In the genomic region with DNA sequence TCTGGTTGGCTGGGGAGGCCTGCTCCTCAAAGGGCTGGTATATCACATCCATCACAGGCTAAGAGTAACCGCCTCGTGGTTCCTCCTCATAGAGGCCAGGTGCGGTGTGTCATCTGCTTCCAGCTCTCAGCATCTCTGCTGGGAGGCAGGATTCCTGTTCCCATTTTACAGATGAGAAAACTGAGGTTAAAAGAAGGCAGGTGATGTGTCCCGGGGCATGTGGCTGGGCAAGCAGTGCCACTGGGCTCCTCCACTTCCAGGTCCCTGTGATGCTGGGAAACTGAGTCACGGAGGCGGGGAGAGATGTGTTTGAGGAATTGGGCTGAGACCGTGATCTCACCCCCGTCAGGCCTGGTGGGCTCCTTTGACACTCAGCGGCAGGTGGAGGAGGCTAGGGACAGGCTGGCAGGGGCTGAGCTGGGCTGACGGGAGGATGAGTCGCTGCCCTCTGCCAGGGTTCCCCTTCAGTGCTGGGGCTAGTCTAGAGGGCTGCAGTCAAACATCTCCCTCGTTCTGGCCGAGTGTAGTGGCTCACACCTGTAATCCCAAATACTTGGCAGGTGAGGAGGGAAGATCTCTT, we compare ENCODE assay signal across 22 cellular contexts. TPM values are rescaled to one million over a fixed set of nuclear protein-coding genes. Genes with fewer than 3 reads are reported as not detected.
A peak's percentile ranks its signal among the peaks of the same experiment; 100 is the strongest.
DNase-seq lines count a peak whose midpoint lies in the region; ATAC-seq, FAIRE-seq and TF ChIP-seq lines count a peak whose summit lies in the region.
"Had no signal": no experiment of that assay in that cellular context is flagged by ENCODE, and none has a peak within 500 bp of the region (broad histone marks: within the 10 kb centered on the region; RNA-seq: fewer than 3 reads in every experiment).

No MANE protein-coding gene starts in this region.

- TF ChIP-seq CTCF in HEK293 (tag by site-specific recombination; IDR thresholded peaks at IDR 0.05) (no peak), neural crest cell (conservative IDR thresholded peaks at IDR 0.05) (no peak), lower leg skin (IDR thresholded peaks at IDR 0.05) (no peak)

- no peaks in the 10 kb centered on the region for H3K27me3 Mint-ChIP-seq in activated CD4-positive, alpha-beta T cell treated with anti-CD3 and anti-CD28 coated beads, Interleukin-2, amount 10 ng/mL, durations not matched to agents 7 days and 5 days
- H3K27me3 Mint-ChIP-seq in activated naive CD8-positive, alpha-beta T cell, result no peaks in the 10 kb centered on the region
- H3K27me3 Mint-ChIP-seq in neural crest cell (ENCODE audit: low read depth), result no peaks in the 10 kb centered on the region

- WGBS in lower leg skin, 2 donors, result 89 to 92% methylated on average over 13 of the region's 13 CpGs

- H3K4me1 ChIP-seq in HEK293 (ENCODE audit: control insufficient read depth, insufficient read depth, low read length), result no peaks in the 10 kb centered on the region; the same call in 1 of the 2 replicates

- peaks cover 54% of the 10 kb centered on the region for H3K4me1 Mint-ChIP-seq in activated CD4-positive, alpha-beta T cell treated with anti-CD3 and anti-CD28 coated beads, Interleukin-2, amount 10 ng/mL, durations not matched to agents 7 days and 5 days
- peaks cover 47% of the 10 kb centered on the region for H3K4me1 Mint-ChIP-seq in activated naive CD8-positive, alpha-beta T cell (ENCODE audit: low read depth)
- H3K4me1 Mint-ChIP-seq in neural crest cell, result peaks cover 20% of the 10 kb centered on the region

- CTCF ChIA-PET in activated CD4-positive, alpha-beta T cell treated with anti-CD3 and anti-CD28 coated beads, Interleukin-2, amount 10 ng/mL, durations not matched to agents 7 days and 5 days (lab: Charles Lee), result no interaction called here
- CTCF ChIA-PET in HEK293 (lab: Yijun Ruan, JAX), result no interaction called here

- intact Hi-C loops in lower leg skin (cut with DNase I; ENCODE audit: low total_unique reads), result no loop called here

- DNase-seq in activated CD4-positive, alpha-beta T cell treated with anti-CD3 and anti-CD28 coated beads, Interleukin-2, amount 10 ng/mL, durations not matched to agents 7 days and 5 days, result no peak
- DNase-seq in activated CD4-positive, alpha-beta T cell treated with anti-CD3 and anti-CD28 coated beads for 1 hour, result no peak
- DNase-seq in neural crest cell (ENCODE audit: low read depth, low spot score) (no peak), GM19239 (ENCODE audit: insufficient read length, low spot score) (no peak), lower leg skin (ENCODE audit: low spot score in 2 of 2) (no peak)
- DNase-seq: activated CD4-positive, CD25-positive, alpha-beta regulatory T cell treated with anti-CD3 and anti-CD28 coated beads, Interleukin-2, amount 50 U/mL, for 72 hours; Calu3; colonic mucosa; GF-D8; glutamatergic neuron; MV-4-11; NCI-H2107; sigmoid colon; stimulated activated CD4-positive, alpha-beta T cell treated with anti-CD3 and anti-CD28 coated beads, Interleukin-4, amount 100 ng/mL, for 4 hours; upper lobe of left lung had no signal

- no peak for ATAC-seq in HG03175 (IDR thresholded peaks at IDR 0.05; ENCODE audit: unreplicated experiment)
- ATAC-seq: HCT116 had no signal

- no peak for FAIRE-seq in GM19239 (lab: Jason Lieb, UNC)
- FAIRE-seq: astrocyte, islet of Langerhans had no signal

- POLR2A ChIA-PET in activated CD4-positive, alpha-beta T cell treated with anti-CD3 and anti-CD28 coated beads, Interleukin-2, amount 10 ng/mL, durations not matched to agents 7 days and 5 days (lab: Charles Lee), result interaction anchor here (0.6 kb wide), 1 partner anchor 27 kb away, joined by 8 read pairs; no protein-coding TSS in a partner anchor
- POLR2A ChIA-PET in HEK293 (lab: Yijun Ruan, JAX), result interaction anchor here (1.5 kb wide), 1 partner anchor 9 kb away, joined by 4 read pairs; no protein-coding TSS in a partner anchor

- H3K4me3 ChIP-seq in HEK293 (ENCODE audit: low read depth, low read length) (no peak overlapping the region), lower leg skin (ENCODE audit: low read depth, poor library complexity, severe bottlenecking) (no peak overlapping the region)
- H3K4me3 ChIP-seq: colonic mucosa, esophagus muscularis mucosa, sigmoid colon, upper lobe of left lung had no signal

- H3K27ac ChIP-seq in HEK293 (ENCODE audit: extremely low read depth, low read depth, low read length), result no peak overlapping the region
- H3K27ac ChIP-seq: colonic mucosa, esophagus muscularis mucosa, sigmoid colon, upper lobe of left lung had no signal

- H3K27ac Mint-ChIP-seq in activated CD4-positive, alpha-beta T cell treated with anti-CD3 and anti-CD28 coated beads, Interleukin-2, amount 10 ng/mL, durations not matched to agents 7 days and 5 days, result peak overlapping the region; percentile 68
- peak overlapping the region; percentile 87 for H3K27ac Mint-ChIP-seq in activated naive CD8-positive, alpha-beta T cell
- H3K27ac Mint-ChIP-seq in neural crest cell (ENCODE audit: unreplicated experiment), result peak overlapping the region; percentile 78

- H3K9me3 Mint-ChIP-seq in activated CD4-positive, alpha-beta T cell treated with anti-CD3 and anti-CD28 coated beads, Interleukin-2, amount 10 ng/mL, durations not matched to agents 7 days and 5 days, result no peaks in the 10 kb centered on the region
- no peaks in the 10 kb centered on the region for H3K9me3 Mint-ChIP-seq in activated naive CD8-positive, alpha-beta T cell (ENCODE audit: low read depth)
- H3K9me3 Mint-ChIP-seq in neural crest cell, result no peaks in the 10 kb centered on the region

- H3K9me3 ChIP-seq in HEK293 (ENCODE audit: control insufficient read depth, insufficient read depth, low read depth, low read length), result no peaks in the 10 kb centered on the region
- H3K9me3 ChIP-seq: colonic mucosa, esophagus muscularis mucosa, sigmoid colon, upper lobe of left lung had no signal

- no peak overlapping the region for H3K4me3 Mint-ChIP-seq in activated CD4-positive, alpha-beta T cell treated with anti-CD3 and anti-CD28 coated beads, Interleukin-2, amount 10 ng/mL, durations not matched to agents 7 days and 5 days
- no peak overlapping the region for H3K4me3 Mint-ChIP-seq in activated naive CD8-positive, alpha-beta T cell
- no peak overlapping the region for H3K4me3 Mint-ChIP-seq in neural crest cell

- H3K36me3 ChIP-seq in HEK293 (ENCODE audit: control insufficient read depth in 2 of 2, insufficient read depth in 1 of 2, low read length in 2 of 2), result peaks cover 0 to 19% of the 10 kb centered on the region in 2 experiments; a peak in 2 of 3 replicates
- H3K36me3 ChIP-seq: colonic mucosa had no signal

- TF ChIP-seq POLR2A in lower leg skin (IDR thresholded peaks at IDR 0.05), result no peak

- peaks cover 54% of the 10 kb centered on the region for H3K36me3 Mint-ChIP-seq in activated CD4-positive, alpha-beta T cell treated with anti-CD3 and anti-CD28 coated beads, Interleukin-2, amount 10 ng/mL, durations not matched to agents 7 days and 5 days (ENCODE audit: low read depth)
- H3K36me3 Mint-ChIP-seq in activated naive CD8-positive, alpha-beta T cell, result peaks cover 7% of the 10 kb centered on the region
- H3K36me3 Mint-ChIP-seq in neural crest cell (ENCODE audit: low read depth), result peaks cover 2% of the 10 kb centered on the region

TF ChIP-seq in HEK293, 187 proteins besides CTCF, POLR2A, EP300 and RAD21 (continues in another document):
- TF ChIP-seq, protein P1, sequence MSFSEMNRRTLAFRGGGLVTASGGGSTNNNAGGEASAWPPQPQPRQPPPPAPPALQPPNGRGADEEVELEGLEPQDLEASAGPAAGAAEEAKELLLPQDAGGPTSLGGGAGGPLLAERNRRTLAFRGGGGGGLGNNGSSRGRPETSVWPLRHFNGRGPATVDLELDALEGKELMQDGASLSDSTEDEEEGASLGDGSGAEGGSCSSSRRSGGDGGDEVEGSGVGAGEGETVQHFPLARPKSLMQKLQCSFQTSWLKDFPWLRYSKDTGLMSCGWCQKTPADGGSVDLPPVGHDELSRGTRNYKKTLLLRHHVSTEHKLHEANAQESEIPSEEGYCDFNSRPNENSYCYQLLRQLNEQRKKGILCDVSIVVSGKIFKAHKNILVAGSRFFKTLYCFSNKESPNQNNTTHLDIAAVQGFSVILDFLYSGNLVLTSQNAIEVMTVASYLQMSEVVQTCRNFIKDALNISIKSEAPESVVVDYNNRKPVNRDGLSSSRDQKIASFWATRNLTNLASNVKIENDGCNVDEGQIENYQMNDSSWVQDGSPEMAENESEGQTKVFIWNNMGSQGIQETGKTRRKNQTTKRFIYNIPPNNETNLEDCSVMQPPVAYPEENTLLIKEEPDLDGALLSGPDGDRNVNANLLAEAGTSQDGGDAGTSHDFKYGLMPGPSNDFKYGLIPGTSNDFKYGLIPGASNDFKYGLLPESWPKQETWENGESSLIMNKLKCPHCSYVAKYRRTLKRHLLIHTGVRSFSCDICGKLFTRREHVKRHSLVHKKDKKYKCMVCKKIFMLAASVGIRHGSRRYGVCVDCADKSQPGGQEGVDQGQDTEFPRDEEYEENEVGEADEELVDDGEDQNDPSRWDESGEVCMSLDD (tag by site-specific recombination; IDR thresholded peaks at IDR 0.05), result no peak
- TF ChIP-seq ZNF10 (tag by site-specific recombination; IDR thresholded peaks at IDR 0.05) (no peak), ZNF501 (tag by site-specific recombination; IDR thresholded peaks at IDR 0.05) (no peak), ZBTB1 (tag by site-specific recombination; IDR thresholded peaks at IDR 0.05) (no peak), ZNF350 (tag by site-specific recombination; IDR thresholded peaks at IDR 0.05) (no peak)

RNA-seq across cellular contexts. Expression of a gene that starts 9.4 kb away (rescaled TPM):
- total RNA-seq in activated CD4-positive, alpha-beta T cell treated with anti-CD3 and anti-CD28 coated beads, Interleukin-2, amount 10 ng/mL, durations not matched to agents 7 days and 5 days, result 100 to 1,000 TPM; 361 to 399 TPM
- total RNA-seq in neural crest cell (67.7 and 71.6 TPM in 2 replicates), lower leg skin (10 to 100 TPM; 51.4 to 83.1 (median 54.3) TPM)

RNA-seq across cellular contexts. Expression of a gene that starts 24.5 kb away (rescaled TPM):
- total RNA-seq in activated CD4-positive, alpha-beta T cell treated with anti-CD3 and anti-CD28 coated beads, Interleukin-2, amount 10 ng/mL, durations not matched to agents 7 days and 5 days, result 10 to 100 TPM; 81.4 to 81.9 TPM
- total RNA-seq in neural crest cell (146 and 155 TPM in 2 replicates), lower leg skin (10 to 100 TPM; 64.8 to 81.8 (median 73.9) TPM)

RNA-seq across cellular contexts. Expression of a gene that starts 24.9 kb away (rescaled TPM):
- 100 to 1,000 TPM in 1 of 2 experiments, 10 to 100 TPM in 1; 94.2 to 115 TPM for total RNA-seq in activated CD4-positive, alpha-beta T cell treated with anti-CD3 and anti-CD28 coated beads, Interleukin-2, amount 10 ng/mL, durations not matched to agents 7 days and 5 days
- total RNA-seq in neural crest cell, result 107 and 108 TPM in 2 replicates
- 10 to 100 TPM; 48.2 to 71.0 (median 58.5) TPM for total RNA-seq in lower leg skin

RNA-seq across cellular contexts. Expression of a gene that starts 54.7 kb away (rescaled TPM):
- total RNA-seq in activated CD4-positive, alpha-beta T cell treated with anti-CD3 and anti-CD28 coated beads, Interleukin-2, amount 10 ng/mL, durations not matched to agents 7 days and 5 days, result 1 to 10 TPM; 5.7 to 8.6 TPM
- total RNA-seq in neural crest cell, result 9.7 and 11.1 TPM in 2 replicates
- total RNA-seq in lower leg skin, result 10 to 100 TPM in 1 of 4 donors, 1 to 10 TPM in 3; 8.5 to 14.2 (median 9.5) TPM

RNA-seq across cellular contexts. Expression of a gene that starts 54.9 kb away (rescaled TPM):
- total RNA-seq in activated CD4-positive, alpha-beta T cell treated with anti-CD3 and anti-CD28 coated beads, Interleukin-2, amount 10 ng/mL, durations not matched to agents 7 days and 5 days, result 10 to 100 TPM; 58.5 to 61.9 TPM
- total RNA-seq in neural crest cell (111 and 117 TPM in 2 replicates), lower leg skin (10 to 100 TPM; 23.7 to 41.6 (median 28.3) TPM)
